12 cellular contexts compared by ENCODE assay signal in genomic region chr4:99090511-99090910, GRCh38. TPM values are rescaled to one million over a fixed set of nuclear protein-coding genes. Genes with fewer than 3 reads are reported as not detected.
DNase-seq lines count a peak whose midpoint lies in the region; ATAC-seq and TF ChIP-seq lines count a peak whose summit lies in the region.
"Had no signal": no experiment of that assay in that cellular context is flagged by ENCODE, and none has a peak within 500 bp of the region (broad histone marks: within the 10 kb centered on the region; RNA-seq: fewer than 3 reads in every experiment).

No MANE protein-coding gene starts in this region.

- intact Hi-C loops in transverse colon (cut with DNase I; ENCODE audit: low total_unique reads), result no loop called here

- H3K27ac Mint-ChIP-seq in T-helper 2 cell treated with Interferon-gamma antibody and Interleukin-4, amounts not matched to agents 5 μg/mL and 100 μg/mL, for 36 hours, result no peak overlapping the region
- H3K27ac Mint-ChIP-seq in brain, result peak overlapping the region; percentile 56 to 99 (median 88)

- H3K36me3 ChIP-seq in mesenchymal stem cell (ENCODE audit: control insufficient read depth in 1 of 2, insufficient read depth in 2 of 2, low read depth in 1 of 2, low read length in 2 of 2) (peaks cover 4 to 13% of the 10 kb centered on the region in 2 experiments), transverse colon (no peaks in the 10 kb centered on the region)

- no peak overlapping the region for H2BK15ac ChIP-seq in mesenchymal stem cell (ENCODE audit: low read depth, poor library complexity, severe bottlenecking)

- no peaks in the 10 kb centered on the region for H3K9me3 ChIP-seq in mesenchymal stem cell (ENCODE audit: control insufficient read depth, low read length)
- no peaks in the 10 kb centered on the region for H3K9me3 ChIP-seq in transverse colon

- no peak for TF ChIP-seq CTCF in brain (conservative IDR thresholded peaks at IDR 0.05)
- no peak for TF ChIP-seq CTCF in transverse colon (IDR thresholded peaks at IDR 0.05)
- no peak for TF ChIP-seq CTCF in GM13976 (IDR thresholded peaks at IDR 0.05; ENCODE audit: borderline replicate concordance, control extremely low read depth, extremely low read depth, insufficient read depth, missing control alignments)

- DNase-seq in T-helper 2 cell treated with Interferon-gamma antibody and Interleukin-4, amounts not matched to agents 5 μg/mL and 100 μg/mL, for 36 hours (ENCODE audit: low spot score), result no peak
- no peak for DNase-seq in T-helper 2 cell
- peak; percentile 8 for DNase-seq in mesenchymal stem cell
- DNase-seq in transverse colon, result no peak
- DNase-seq in GM13976 (ENCODE audit: low spot score), result no peak
- DNase-seq: activated CD8-positive, alpha-beta memory T cell treated with anti-CD3 and anti-CD28 coated beads, Interleukin-2, amount 50 U/mL, for 4 hours had no signal

- H3K27me3 Mint-ChIP-seq in T-helper 2 cell treated with Interferon-gamma antibody and Interleukin-4, amounts not matched to agents 5 μg/mL and 100 μg/mL, for 36 hours (ENCODE audit: low read depth), result peaks cover 11% of the 10 kb centered on the region
- no peaks in the 10 kb centered on the region for H3K27me3 Mint-ChIP-seq in brain
- H3K27me3 Mint-ChIP-seq: stimulated activated naive CD8-positive, alpha-beta T cell treated with anti-CD3 and anti-CD28 coated beads, Interleukin-15, Interleukin-2, amounts not matched to agents 100 ng/mL and 50 ng/mL, for 24 hours had no signal

- no peaks in the 10 kb centered on the region for H3K79me1 ChIP-seq in mesenchymal stem cell (replicated peaks; ENCODE audit: low read length, poor library complexity, severe bottlenecking)

- no peak for TF ChIP-seq POLR2A in transverse colon (IDR thresholded peaks at IDR 0.05)

- no peak overlapping the region for H2BK5ac ChIP-seq in mesenchymal stem cell (ENCODE audit: low read depth, low read length, poor library complexity, severe bottlenecking)

- H3K36me3 Mint-ChIP-seq in T-helper 2 cell treated with Interferon-gamma antibody and Interleukin-4, amounts not matched to agents 5 μg/mL and 100 μg/mL, for 36 hours (ENCODE audit: low read depth), result peaks cover 15% of the 10 kb centered on the region
- peaks cover 12% of the 10 kb centered on the region for H3K36me3 Mint-ChIP-seq in brain

- peaks cover 7% of the 10 kb centered on the region for H3K4me1 ChIP-seq in mesenchymal stem cell (ENCODE audit: control insufficient read depth, insufficient read depth, low read depth, low read length)
- H3K4me1 ChIP-seq in transverse colon, result peaks cover 0 to 48% (median 23%) of the 10 kb centered on the region in 4 donors

- H3K4me3 Mint-ChIP-seq in T-helper 2 cell treated with Interferon-gamma antibody and Interleukin-4, amounts not matched to agents 5 μg/mL and 100 μg/mL, for 36 hours, result peak overlapping the region; percentile 52
- H3K4me3 Mint-ChIP-seq in brain, result peak overlapping the region; percentile 93 to 100 (median 95)

- H2AFZ ChIP-seq in mesenchymal stem cell (ENCODE audit: low read depth, low read length), result no peak overlapping the region

- no peak for TF ChIP-seq EP300 in transverse colon (IDR thresholded peaks at IDR 0.05; ENCODE audit: low read depth)

- ATAC-seq in GM19455 (IDR thresholded peaks at IDR 0.05; ENCODE audit: unreplicated experiment) (no peak), HG02852 (IDR thresholded peaks at IDR 0.05; ENCODE audit: unreplicated experiment) (no peak)

- no peak overlapping the region for H3K14ac ChIP-seq in mesenchymal stem cell (ENCODE audit: low read length in 2 of 2)

- H3K23ac ChIP-seq in mesenchymal stem cell (ENCODE audit: low read length in 2 of 2), result no peak overlapping the region

- no peak overlapping the region for H3K4me2 ChIP-seq in mesenchymal stem cell (ENCODE audit: low read length, poor library complexity, severe bottlenecking)

- no peak overlapping the region for H3K4ac ChIP-seq in mesenchymal stem cell (ENCODE audit: low read depth in 1 of 2, low read length in 2 of 2)

- H3K4me1 Mint-ChIP-seq in T-helper 2 cell treated with Interferon-gamma antibody and Interleukin-4, amounts not matched to agents 5 μg/mL and 100 μg/mL, for 36 hours (ENCODE audit: low read depth), result peaks cover 22% of the 10 kb centered on the region
- H3K4me1 Mint-ChIP-seq in brain, result peaks cover 59% of the 10 kb centered on the region

- peak overlapping the region; percentile 98 for H3K9ac ChIP-seq in mesenchymal stem cell (ENCODE audit: low read length)

- in situ Hi-C loops in transverse colon (cut with MboI; ENCODE audit: low pct_ligation_motif_present in 1 of 4, low pct_unique_long_range_greater_than_20kb in 1 of 4, low sequenced_read_pairs in 3 of 4) (no loop called here), GM13976 (cut with MboI; ENCODE audit: low sequenced_read_pairs, unreplicated experiment) (no loop called here)

- no peak overlapping the region for H3K18ac ChIP-seq in mesenchymal stem cell (ENCODE audit: low read depth in 1 of 2, low read length in 2 of 2)

- 82% methylated on average over 1 of the region's 1 CpG for WGBS in mesenchymal stem cell
- 39% methylated on average over 1 of the region's 1 CpG; no CpG with 5 or more reads in 1 of the 2 donors for WGBS in transverse colon (ENCODE audit: low coverage in 1 of 2), 2 donors

- H3K4me3 ChIP-seq in mesenchymal stem cell (ENCODE audit: insufficient read depth in 1 of 2, low read depth in 1 of 2, low read length in 2 of 2) (peak overlapping the region in 1 of 2 experiments; percentile 96), transverse colon (peak overlapping the region in 2 of 4 donors; percentile 78 to 86)

- H4K91ac ChIP-seq in mesenchymal stem cell (ENCODE audit: low read length), result no peak overlapping the region

- H3K27ac ChIP-seq in mesenchymal stem cell (ENCODE audit: low read length, poor library complexity, severe bottlenecking) (no peak overlapping the region), transverse colon (peak overlapping the region; percentile 90 to 98 (median 96))

- no peaks in the 10 kb centered on the region for H3K9me3 Mint-ChIP-seq in T-helper 2 cell treated with Interferon-gamma antibody and Interleukin-4, amounts not matched to agents 5 μg/mL and 100 μg/mL, for 36 hours
- H3K9me3 Mint-ChIP-seq in brain, result peaks cover 0 to 8% (median 2%) of the 10 kb centered on the region in 5 experiments
- H3K9me3 Mint-ChIP-seq: stimulated activated naive CD8-positive, alpha-beta T cell treated with anti-CD3 and anti-CD28 coated beads, Interleukin-15, Interleukin-2, amounts not matched to agents 100 ng/mL and 50 ng/mL, for 24 hours had no signal

- no peak overlapping the region for H2AK5ac ChIP-seq in mesenchymal stem cell (ENCODE audit: low read length, severe bottlenecking)

- H3K27me3 ChIP-seq in mesenchymal stem cell (ENCODE audit: control insufficient read depth in 1 of 2, insufficient read depth in 1 of 2, low read length in 2 of 2) (no peaks in the 10 kb centered on the region), transverse colon (no peaks in the 10 kb centered on the region)

- H2BK120ac ChIP-seq in mesenchymal stem cell (ENCODE audit: low read depth, low read length), result no peak overlapping the region

- no peak overlapping the region for H2BK12ac ChIP-seq in mesenchymal stem cell (ENCODE audit: low read length in 2 of 2)

- no peak overlapping the region for H4K8ac ChIP-seq in mesenchymal stem cell (ENCODE audit: low read length)

RNA-seq across cellular contexts. Expression of gene ADH5, which starts 1.9 kb away (rescaled TPM):
- 73.7 TPM for polyA plus RNA-seq in brain (ENCODE audit: insufficient read depth, low read depth, low replicate concordance)
- 147 TPM for polyA plus RNA-seq in mesenchymal stem cell (2013, experiment 1 of 2)
- 161 TPM for polyA plus RNA-seq in mesenchymal stem cell (2013, experiment 2 of 2)
- 100 to 1,000 TPM in 2 of 4 donors, 10 to 100 TPM in 2; 63.3 to 159 (median 111) TPM for total RNA-seq in transverse colon

RNA-seq across cellular contexts. Expression of gene ADH4, which starts 53.6 kb away (rescaled TPM):
- 0.19 TPM for polyA plus RNA-seq in brain (ENCODE audit: insufficient read depth, low read depth, low replicate concordance)
- polyA plus RNA-seq in mesenchymal stem cell (2013, experiment 1 of 2), result not detected
- polyA plus RNA-seq in mesenchymal stem cell (2013, experiment 2 of 2), result not detected
- total RNA-seq in transverse colon, result 1 to 10 TPM in 1 of 4 donors, under 1 TPM in 1, not detected in 2; 0.55 to 1.1 TPM
- total RNA-seq: A172, dermis microvascular lymphatic vessel endothelial cell had no signal
